8 cellular contexts compared by ENCODE assay signal in genomic region chr3:134357914-134358811, GRCh38. TPM values are rescaled to one million over a fixed set of nuclear protein-coding genes. Genes with fewer than 3 reads are reported as not detected.
A peak's percentile ranks its signal among the peaks of the same experiment; 100 is the strongest.
DNase-seq lines count a peak whose midpoint lies in the region; ATAC-seq and TF ChIP-seq lines count a peak whose summit lies in the region.

No MANE protein-coding gene starts in this region.

- CTCF ChIA-PET in Calu3 (lab: Charles Lee) (interaction anchor here (0.6 to 1.9 kb wide), 8 partner anchors 9 to 145 kb away, joined by 3 to 9 read pairs (median 3); no protein-coding TSS in a partner anchor), WTC11 (lab: Charles Lee) (interaction anchor here (0.5 to 2.0 kb wide), 9 partner anchors 9 to 116 kb away, joined by 3 to 10 read pairs (median 5); no protein-coding TSS in a partner anchor)

- peaks cover 100% of the 10 kb centered on the region for H3K36me3 Mint-ChIP-seq in Calu3 (ENCODE audit: insufficient read depth, unreplicated experiment)
- H3K36me3 Mint-ChIP-seq in WTC11: peaks cover 81% of the 10 kb centered on the region
- H3K36me3 Mint-ChIP-seq in naive thymus-derived CD8-positive, alpha-beta T cell: no peaks in the 10 kb centered on the region

- H3K4me3 Mint-ChIP-seq in Calu3 (ENCODE audit: low read depth, unreplicated experiment): peak overlapping the region; percentile 20
- no peak overlapping the region for H3K4me3 Mint-ChIP-seq in WTC11
- no peak overlapping the region for H3K4me3 Mint-ChIP-seq in naive thymus-derived CD8-positive, alpha-beta T cell

- TF ChIP-seq CTCF in Calu3 (IDR thresholded peaks at IDR 0.05; ENCODE audit: unreplicated experiment) (peak; percentile 85), WTC11 (IDR thresholded peaks at IDR 0.05) (no peak)

- DNase-seq in Calu3 (peak; percentile 89), HPDE6-E6E7 (ENCODE audit: extremely low spot score) (peak; percentile 61), WTC11 (ENCODE audit: low spot score) (peak; percentile 22), left cardiac atrium (peak; percentile 20), smooth muscle cell of the brain vasculature (ENCODE audit: low read depth, low spot score) (peak; percentile 88)
- DNase-seq in naive thymus-derived CD8-positive, alpha-beta T cell: no peak
- DNase-seq in activated naive CD4-positive, alpha-beta T cell (lab: John Stamatoyannopoulos, UW): no peak

- ATAC-seq in WTC11 (peak; percentile 36), left cardiac atrium (peak; percentile 70 to 83), HG02884 (IDR thresholded peaks at IDR 0.05; ENCODE audit: unreplicated experiment) (no peak)
- ATAC-seq in naive thymus-derived CD8-positive, alpha-beta T cell: no peak

- H3K9me3 Mint-ChIP-seq in Calu3 (ENCODE audit: low read depth, unreplicated experiment): no peaks in the 10 kb centered on the region
- H3K9me3 Mint-ChIP-seq in WTC11: no peaks in the 10 kb centered on the region
- H3K9me3 Mint-ChIP-seq in naive thymus-derived CD8-positive, alpha-beta T cell: no peaks in the 10 kb centered on the region

- peaks cover 80% of the 10 kb centered on the region for H3K4me1 Mint-ChIP-seq in Calu3 (ENCODE audit: low read depth, unreplicated experiment)
- peaks cover 35% of the 10 kb centered on the region for H3K4me1 Mint-ChIP-seq in WTC11
- peaks cover 1 to 3% (median 3%) of the 10 kb centered on the region in 4 donors for H3K4me1 Mint-ChIP-seq in naive thymus-derived CD8-positive, alpha-beta T cell

- POLR2A ChIA-PET in WTC11 (lab: Charles Lee): interaction anchor here (1.0 to 1.7 kb wide), 4 partner anchors 8 to 116 kb away, joined by 3 read pairs; no protein-coding TSS in a partner anchor
- POLR2A ChIA-PET in naive thymus-derived CD8-positive, alpha-beta T cell (lab: Charles Lee): no interaction called here

- BruUV-seq in Calu3 (replicated peaks; lab: Mats Ljungman, UMichigan): no TSS peak

- H3K27ac Mint-ChIP-seq in Calu3 (ENCODE audit: unreplicated experiment): peak overlapping the region; percentile 90
- H3K27ac Mint-ChIP-seq in WTC11: peak overlapping the region; percentile 82
- no peak overlapping the region for H3K27ac Mint-ChIP-seq in naive thymus-derived CD8-positive, alpha-beta T cell

- intact Hi-C loops in Calu3 (cut with micrococcal nuclease; ENCODE audit: unreplicated experiment) (loop anchor here (1.0 to 5.0 kb wide), 3 partner anchors 17 to 114 kb away; no protein-coding TSS in a partner anchor), left cardiac atrium (cut with DNase I) (no loop called here)

- H3K27me3 Mint-ChIP-seq in Calu3 (ENCODE audit: unreplicated experiment) (no peaks in the 10 kb centered on the region), WTC11 (ENCODE audit: low read depth) (no peaks in the 10 kb centered on the region)
- H3K27me3 Mint-ChIP-seq in naive thymus-derived CD8-positive, alpha-beta T cell: peaks cover 0 to 9% (median 3%) of the 10 kb centered on the region in 5 donors

TF ChIP-seq in WTC11, 78 proteins besides CTCF, POLR2A, EP300 and RAD21:
- no peak for TF ChIP-seq SMAD3 (CRISPR knock-in tag; IDR thresholded peaks at IDR 0.05; ENCODE audit: borderline replicate concordance)
- peak; percentile 11; the same call in 1 of the 2 replicates for TF ChIP-seq ZNF423 (CRISPR knock-in tag; IDR thresholded peaks at IDR 0.05)

RNA-seq across cellular contexts. Expression of gene AMOTL2, which starts 16.1 kb away (rescaled TPM):
- total RNA-seq in Calu3 (2022) (140 and 153 TPM in 2 replicates), WTC11 (2021) (76.9 to 85.4 TPM (median 79.9 TPM) in 3 replicates), left cardiac atrium (10 to 100 TPM; 47.9 to 59.3 TPM)
- total RNA-seq in naive thymus-derived CD8-positive, alpha-beta T cell: not detected
- polyA plus RNA-seq in naive thymus-derived CD8-positive, alpha-beta T cell: not detected

Comparison
In these comparisons a context has a peak if more than half of its experiments do, and no peak if none do; other contexts are left out.
1. DNase-seq: peak in Calu3 (single experiment), HPDE6-E6E7 (single experiment), WTC11 (single experiment), left cardiac atrium (single experiment) and smooth muscle cell of the brain vasculature (single experiment); none in naive thymus-derived CD8-positive, alpha-beta T cell (0 of 10) and activated naive CD4-positive, alpha-beta T cell (0 of 4).
2. H3K27ac Mint-ChIP-seq: peak in Calu3 (single experiment) and WTC11 (single experiment); none in naive thymus-derived CD8-positive, alpha-beta T cell (0 of 10).
3. ATAC-seq: peak in WTC11 (single experiment) and left cardiac atrium (2 of 2); none in HG02884 (single experiment) and naive thymus-derived CD8-positive, alpha-beta T cell (0 of 2).
4. RNA of gene AMOTL2, which starts 16.1 kb away (total RNA-seq): 140 to 153 TPM in Calu3, 76.9 to 85.4 TPM in WTC11 and 47.9 to 59.3 TPM in left cardiac atrium; not detected in naive thymus-derived CD8-positive, alpha-beta T cell; every median in the first group is over 10 times any median in the second.